In the genomic region with DNA sequence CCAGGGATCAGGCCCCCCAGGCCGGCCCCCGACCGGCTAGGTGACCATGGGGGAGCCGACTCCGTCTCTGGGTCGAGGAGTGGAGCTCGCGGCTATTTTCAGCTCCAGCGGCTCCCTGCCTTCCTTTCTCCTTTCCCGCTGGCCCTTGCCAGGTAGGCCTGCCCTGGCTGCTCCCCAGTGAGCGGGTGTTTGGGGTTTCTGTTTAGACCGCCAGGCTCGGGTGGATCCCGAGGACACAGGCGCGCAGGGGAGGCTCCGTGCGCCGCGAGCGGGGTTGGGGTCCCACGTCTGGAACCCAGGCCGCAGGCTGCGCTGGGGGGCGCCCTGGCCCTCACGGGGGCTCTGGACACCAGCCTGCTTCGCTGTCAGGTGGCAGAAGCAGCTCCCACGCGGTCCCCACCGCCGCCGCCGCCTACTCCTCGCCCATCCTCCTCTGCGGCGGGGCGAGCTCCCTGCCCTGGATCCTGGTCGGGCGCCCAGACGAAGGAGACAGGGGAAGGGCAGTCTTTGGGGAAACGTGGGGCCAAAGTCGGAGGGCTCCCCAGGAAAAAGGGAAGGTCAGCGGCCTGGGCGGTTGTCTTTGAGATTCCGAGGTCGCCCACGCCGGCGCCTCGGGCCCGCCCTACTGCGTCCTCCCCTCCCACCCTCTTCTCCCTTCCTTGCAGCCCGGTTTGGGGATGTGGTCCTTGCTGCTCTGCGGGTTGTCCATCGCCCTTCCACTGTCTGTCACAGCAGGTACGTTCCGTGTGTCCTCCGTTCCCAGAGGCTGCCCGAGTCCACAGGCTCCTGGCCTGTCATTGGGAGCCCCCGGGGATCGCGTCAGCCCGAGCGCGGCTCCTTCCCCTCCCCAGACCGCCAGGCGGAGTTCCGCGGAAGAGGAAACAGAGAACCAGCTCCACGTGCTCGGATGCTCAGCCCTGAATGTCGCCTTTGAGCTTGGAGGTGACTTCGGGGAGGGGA, we compare ENCODE assay signal across 8 cellular contexts. TPM values are rescaled to one million over a fixed set of nuclear protein-coding genes. Genes with fewer than 3 reads are reported as not detected.
A peak's percentile ranks its signal among the peaks of the same experiment; 100 is the strongest.
DNase-seq lines count a peak whose midpoint lies in the region; ATAC-seq and TF ChIP-seq lines count a peak whose summit lies in the region.

No MANE protein-coding gene starts in this region.

- H3K4me3 ChIP-seq in PC-3 (ENCODE audit: low read length): no peak overlapping the region
- peak overlapping the region; percentile 22 to 64 (median 55) for H3K4me3 ChIP-seq in heart left ventricle
- peak overlapping the region; percentile 58 for H3K4me3 ChIP-seq in parathyroid adenoma (ENCODE audit: low read depth, low read length)
- H3K4me3 ChIP-seq in upper lobe of left lung: peak overlapping the region; percentile 28 to 59 (median 48)

- 12 to 16% (median 13%) methylated on average over 48 to 73 of the region's 73 CpGs for WGBS in heart left ventricle, 4 donors
- 41 to 61% methylated on average over 25 to 64 of the region's 73 CpGs for WGBS in upper lobe of left lung, 2 donors

- no peaks in the 10 kb centered on the region for H3K27me3 ChIP-seq in PC-3 (ENCODE audit: low read length)
- H3K27me3 ChIP-seq in heart left ventricle: peaks cover 0 to 2% (median 0%) of the 10 kb centered on the region in 9 donors
- H3K27me3 ChIP-seq in parathyroid adenoma (ENCODE audit: control insufficient read depth, insufficient read depth, low read length): no peaks in the 10 kb centered on the region
- H3K27me3 ChIP-seq in upper lobe of left lung: no peaks in the 10 kb centered on the region

- POLR2A ChIA-PET in PC-3 (lab: Charles Lee; ENCODE audit: unreplicated experiment): interaction anchor here (0.6 kb wide), 1 partner anchor 186 kb away, joined by 4 read pairs; no protein-coding TSS in a partner anchor

- ATAC-seq in PC-3 (peak; percentile 22; the same call in 1 of the 2 replicates), heart left ventricle (peak; percentile 62 to 92 (median 86)), upper lobe of left lung (ENCODE audit: low FRiP score in 2 of 2) (peak; percentile 80 to 92), HG03095 (IDR thresholded peaks at IDR 0.05; ENCODE audit: unreplicated experiment) (no peak), GM21529 (IDR thresholded peaks at IDR 0.05; ENCODE audit: unreplicated experiment) (no peak)

- no peak overlapping the region for H3K9ac ChIP-seq in PC-3 (ENCODE audit: low read length)
- peak overlapping the region; percentile 70 for H3K9ac ChIP-seq in parathyroid adenoma

- H3F3A ChIP-seq in PC-3 (ENCODE audit: low read length, unreplicated experiment): no peaks in the 10 kb centered on the region

- TF ChIP-seq CTCF in PC-3 (conservative IDR thresholded peaks at IDR 0.05; ENCODE audit: low read depth, low read length): no peak
- TF ChIP-seq CTCF in heart left ventricle (IDR thresholded peaks at IDR 0.05): peak in 9 of 12 donors; percentile 21 to 53 (median 27)
- peak; percentile 40 for TF ChIP-seq CTCF in parathyroid adenoma (IDR thresholded peaks at IDR 0.05)
- TF ChIP-seq CTCF in upper lobe of left lung (IDR thresholded peaks at IDR 0.05): peak in 5 of 6 experiments; percentile 23 to 58 (median 44)

- H3K4me1 ChIP-seq in PC-3 (ENCODE audit: insufficient read depth, low read length) (peaks cover 1% of the 10 kb centered on the region), heart left ventricle (peaks cover 0 to 24% (median 5%) of the 10 kb centered on the region in 12 donors), parathyroid adenoma (peaks cover 5% of the 10 kb centered on the region), upper lobe of left lung (peaks cover 0 to 10% (median 2%) of the 10 kb centered on the region in 4 donors)

- H3K4me2 ChIP-seq in PC-3 (ENCODE audit: low read length) (no peak overlapping the region), parathyroid adenoma (ENCODE audit: low read length) (peak overlapping the region; percentile 70)

- H3K79me2 ChIP-seq in PC-3 (ENCODE audit: low read length) (no peaks in the 10 kb centered on the region), parathyroid adenoma (no peaks in the 10 kb centered on the region)

- peak overlapping the region; percentile 77 for H2AFZ ChIP-seq in PC-3 (ENCODE audit: low read length)
- H2AFZ ChIP-seq in parathyroid adenoma: peak overlapping the region; percentile 85

- TF ChIP-seq POLR2A in heart left ventricle (IDR thresholded peaks at IDR 0.05) (peak in 1 of 2 donors; percentile 16), upper lobe of left lung (IDR thresholded peaks at IDR 0.05) (peak in 1 of 4 donors; percentile 27)

- no peaks in the 10 kb centered on the region for H3K36me3 ChIP-seq in PC-3 (ENCODE audit: low read depth, low read length)
- no peaks in the 10 kb centered on the region for H3K36me3 ChIP-seq in heart left ventricle
- H3K36me3 ChIP-seq in parathyroid adenoma (ENCODE audit: control insufficient read depth, insufficient read depth, low read length): no peaks in the 10 kb centered on the region
- H3K36me3 ChIP-seq in upper lobe of left lung: no peaks in the 10 kb centered on the region

- intact Hi-C loops in PC-3 (cut with micrococcal nuclease): no loop called here
- intact Hi-C loops in heart left ventricle (cut with DNase I): loop anchor here in 6 of 10 donors (2.0 to 10.0 kb wide), 5 partner anchors 37 to 167 kb away; partner anchors contain the start of gene IL18R1 (in 1 of the 6)

- no peaks in the 10 kb centered on the region for H3K9me2 ChIP-seq in PC-3 (replicated peaks; ENCODE audit: low read length)

- BruUV-seq in PC-3 (replicated peaks; lab: Mats Ljungman, UMichigan): no TSS peak

- DNase-seq in PC-3: no peak
- peak; percentile 13 for DNase-seq in activated gamma-delta T cell treated with anti-CD3 and anti-CD28 coated beads, Interleukin-2, amount 50 U/mL, for 16 hours (ENCODE audit: low read depth)
- peak; percentile 61 to 83 (median 62) for DNase-seq in heart left ventricle
- peak; percentile 69 to 89 for DNase-seq in upper lobe of left lung
- no peak for DNase-seq in GDM1 (lab: John Stamatoyannopoulos, UW)

- H4K20me1 ChIP-seq in PC-3 (ENCODE audit: low read length): no peaks in the 10 kb centered on the region

- H3K27ac ChIP-seq in PC-3 (ENCODE audit: low read length): no peak overlapping the region
- H3K27ac ChIP-seq in heart left ventricle: peak overlapping the region in 9 of 12 donors; percentile 23 to 70 (median 54)
- H3K27ac ChIP-seq in parathyroid adenoma: peak overlapping the region; percentile 84
- peak overlapping the region in 2 of 4 donors; percentile 42 to 68 for H3K27ac ChIP-seq in upper lobe of left lung

- no peak for TF ChIP-seq EP300 in upper lobe of left lung (IDR thresholded peaks at IDR 0.05)

- CTCF ChIA-PET in PC-3 (lab: Charles Lee): interaction anchor here (0.5 kb wide), 1 partner anchor 428 kb away, joined by 8 read pairs; no protein-coding TSS in a partner anchor

- no peaks in the 10 kb centered on the region for H3K9me3 ChIP-seq in PC-3 (ENCODE audit: low read length)
- H3K9me3 ChIP-seq in heart left ventricle: no peaks in the 10 kb centered on the region
- no peaks in the 10 kb centered on the region for H3K9me3 ChIP-seq in parathyroid adenoma (ENCODE audit: control insufficient read depth, low read length)
- H3K9me3 ChIP-seq in upper lobe of left lung: no peaks in the 10 kb centered on the region

RNA-seq across cellular contexts. Expression of gene IL1RL2, which starts 0.6 kb away (rescaled TPM):
- total RNA-seq in PC-3 (2014; rRNA removed): 0.11 TPM in 1 of 2 replicates, not detected in the other
- total RNA-seq in heart left ventricle: under 1 TPM in 5 of 9 donors, not detected in 4; 0.30 to 0.75 (median 0.56) TPM
- polyA plus RNA-seq in heart left ventricle: under 1 TPM in 1 of 2 donors, not detected in 1; 0.22 TPM
- total RNA-seq in upper lobe of left lung: 1 to 10 TPM in 3 of 6 donors, under 1 TPM in 2, not detected in 1; 0.57 to 1.7 (median 1.4) TPM

RNA-seq across cellular contexts. Expression of gene IL1R1, which starts 44.9 kb away (rescaled TPM):
- 0.40 and 0.69 TPM in 2 replicates for total RNA-seq in PC-3 (2014; rRNA removed)
- 10 to 100 TPM; 10.9 to 49.0 (median 19.6) TPM for total RNA-seq in heart left ventricle
- polyA plus RNA-seq in heart left ventricle: 10 to 100 TPM; 12.8 to 25.7 TPM
- total RNA-seq in upper lobe of left lung: 100 to 1,000 TPM in 3 of 6 donors, 10 to 100 TPM in 3; 48.2 to 148 (median 111) TPM

Comparison
In these comparisons a context has a peak if more than half of its experiments do, and no peak if none do; other contexts are left out.
1. ATAC-seq: peak in PC-3 (single experiment), heart left ventricle (4 of 4) and upper lobe of left lung (2 of 2); none in HG03095 (single experiment) and GM21529 (single experiment).
2. DNase-seq: peak in activated gamma-delta T cell treated with anti-CD3 and anti-CD28 coated beads, Interleukin-2, amount 50 U/mL, for 16 hours (single experiment), heart left ventricle (5 of 5) and upper lobe of left lung (2 of 2); none in PC-3 (single experiment) and GDM1 (single experiment).